ENCODE assay signal across 33 cellular contexts in genomic region chr13:28245465-28245864, GRCh38.
"Had no signal": no experiment of that assay in that cellular context is flagged by ENCODE, and none has a peak within 500 bp of the region (broad histone marks: within the 10 kb centered on the region; RNA-seq: fewer than 3 reads in every experiment).

No MANE protein-coding gene starts in this region.

- H3K9me3 ChIP-seq: breast epithelium, colonic mucosa, left ventricle myocardium inferior, testis, vagina had no signal

- FAIRE-seq: endothelial cell of umbilical vein, small intestine, TTC549 had no signal

- H3K4me1 Mint-ChIP-seq: nephron progenitor cell had no signal

- H3K27ac Mint-ChIP-seq: activated naive CD8-positive, alpha-beta T cell treated with anti-CD3 and anti-CD28 coated beads for 36 hours; activated T-helper 2 cell treated with anti-CD3 and anti-CD28 coated beads, Interferon-gamma antibody, Interleukin-2, Interleukin-4, amounts not matched to agents 10 μg/mL and 5 μg/mL and 100 μg/mL, durations not matched to agents 14 hours and 24 hours and 36 hours; nephron progenitor cell; T-helper 17 cell; type B pancreatic cell had no signal

- H3K27ac ChIP-seq: breast epithelium, colonic mucosa, dorsolateral prefrontal cortex, hepatocyte, left ventricle myocardium inferior, parathyroid adenoma, testis, vagina, WERI-Rb-1 had no signal

- H3K27me3 Mint-ChIP-seq: activated naive CD8-positive, alpha-beta T cell treated with anti-CD3 and anti-CD28 coated beads for 36 hours; central memory CD8-positive, alpha-beta T cell; effector memory CD8-positive, alpha-beta T cell; T-helper 17 cell; type B pancreatic cell had no signal

- H3K27me3 ChIP-seq: breast epithelium, colonic mucosa, dorsolateral prefrontal cortex, hepatocyte, testis, vagina had no signal

- H3K9me3 Mint-ChIP-seq: activated T-cell treated with anti-CD3 and anti-CD28 coated beads, Interleukin-2, amount 50 U/mL, for 4 hours; central memory CD8-positive, alpha-beta T cell; effector memory CD8-positive, alpha-beta T cell; type B pancreatic cell had no signal

- ATAC-seq: activated T-cell treated with anti-CD3 and anti-CD28 coated beads, Interleukin-2, amount 50 U/mL, for 4 hours; effector memory CD8-positive, alpha-beta T cell; esophagus mucosa; sciatic nerve; T-helper 17 cell had no signal

- DNase-seq: activated CD4-positive, alpha-beta T cell treated with anti-CD3 and anti-CD28 coated beads for 1 hour; activated CD4-positive, alpha-beta T cell treated with anti-CD3 and anti-CD28 coated beads, Interleukin-2, amount 50 U/mL, for 4 hours; activated CD8-positive, alpha-beta memory T cell treated with anti-CD3 and anti-CD28 coated beads, Interleukin-2, amount 50 U/mL, for 48 hours; activated naive CD4-positive, alpha-beta T cell; activated naive CD8-positive, alpha-beta T cell treated with anti-CD3 and anti-CD28 coated beads for 36 hours; activated T-cell treated with anti-CD3 and anti-CD28 coated beads, Interleukin-2, amount 50 U/mL, for 4 hours; amniotic stem cell; colonic mucosa; dorsolateral prefrontal cortex; effector memory CD8-positive, alpha-beta T cell; foreskin melanocyte; left ventricle myocardium inferior; midbrain; nephron progenitor cell; small intestine; stimulated activated CD4-positive, alpha-beta T cell treated with anti-CD3 and anti-CD28 coated beads, Interleukin-15, amount 100 ng/mL, for 24 hours; stimulated activated CD4-positive, alpha-beta T cell treated with anti-CD3 and anti-CD28 coated beads, Interleukin-2, amount 100 ng/mL, for 48 hours; stimulated activated CD8-positive, alpha-beta memory T cell treated with anti-CD3 and anti-CD28 coated beads, Interleukin-4, amount 100 ng/mL, for 48 hours; stimulated activated naive CD4-positive, alpha-beta T cell; T-helper 17 cell; testis; WERI-Rb-1 had no signal

- H3K4me3 Mint-ChIP-seq: activated naive CD8-positive, alpha-beta T cell treated with anti-CD3 and anti-CD28 coated beads for 36 hours; activated T-cell treated with anti-CD3 and anti-CD28 coated beads, Interleukin-2, amount 50 U/mL, for 4 hours; central memory CD8-positive, alpha-beta T cell; effector memory CD8-positive, alpha-beta T cell; nephron progenitor cell; T-helper 17 cell; type B pancreatic cell had no signal
